10 cellular contexts compared by ENCODE assay signal in the genomic region with DNA sequence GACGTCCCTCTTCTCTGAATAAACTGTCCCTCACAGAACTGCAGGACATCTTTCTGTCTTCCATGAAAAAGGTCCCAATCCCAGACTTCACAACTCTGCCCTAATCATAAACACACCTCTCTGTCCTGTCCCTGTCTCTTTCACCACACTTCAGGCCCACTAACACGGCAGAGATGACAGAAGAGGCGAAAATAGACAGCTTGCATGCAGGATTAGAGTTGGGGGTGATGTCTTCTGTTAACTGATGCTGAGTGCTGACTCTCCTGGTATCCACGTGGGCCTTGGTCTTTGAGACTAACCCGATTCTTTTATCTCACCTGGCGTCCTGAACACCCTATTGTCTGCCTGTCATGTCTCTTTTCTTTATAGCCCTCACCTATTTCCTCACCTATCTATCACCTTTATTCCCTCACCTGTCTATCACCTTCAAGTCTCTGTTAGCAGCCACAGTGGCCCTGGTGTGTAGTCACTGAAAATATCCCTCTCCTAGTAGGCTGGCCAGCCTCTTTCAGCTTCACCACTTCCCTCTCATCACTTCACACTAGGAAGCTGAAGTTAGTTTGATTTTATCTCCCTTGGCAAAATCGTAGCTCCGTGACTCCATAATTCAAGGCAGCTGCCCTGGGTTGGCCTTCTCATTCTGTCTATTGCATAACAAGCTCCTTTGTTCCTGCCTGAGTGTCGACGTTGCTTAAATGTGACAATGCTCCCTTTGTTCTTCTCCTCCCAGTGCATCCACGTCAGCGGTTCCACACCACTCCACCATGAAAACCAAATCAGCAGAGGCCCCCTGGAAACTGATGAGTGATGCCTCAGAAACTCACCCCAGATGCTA. TPM values are rescaled to one million over a fixed set of nuclear protein-coding genes. Genes with fewer than 3 reads are reported as not detected.
DNase-seq lines count a peak whose midpoint lies in the region; ATAC-seq, FAIRE-seq and TF ChIP-seq lines count a peak whose summit lies in the region.
"Had no signal": no experiment of that assay in that cellular context is flagged by ENCODE, and none has a peak within 500 bp of the region (broad histone marks: within the 10 kb centered on the region; RNA-seq: fewer than 3 reads in every experiment).

No MANE protein-coding gene starts in this region.

- H3K4me1 ChIP-seq in Peyer's patch: no peaks in the 10 kb centered on the region

- 39 to 41% methylated on average over 12 of the region's 12 CpGs for WGBS in lower leg skin, 2 donors

- no peaks in the 10 kb centered on the region for H3K27me3 ChIP-seq in bronchial epithelial cell (ENCODE audit: control insufficient read depth, insufficient read depth, low read length)
- H3K27me3 ChIP-seq in Peyer's patch: no peaks in the 10 kb centered on the region

- no peak for TF ChIP-seq POLR2A in NB4 (IDR thresholded peaks at IDR 0.05; ENCODE audit: extremely low read depth, insufficient read length)
- no peak for TF ChIP-seq POLR2A in lower leg skin (IDR thresholded peaks at IDR 0.05)
- TF ChIP-seq POLR2A in Peyer's patch (IDR thresholded peaks at IDR 0.05): no peak

- ATAC-seq in HG03457 (IDR thresholded peaks at IDR 0.05; ENCODE audit: unreplicated experiment) (no peak), GM18873 (IDR thresholded peaks at IDR 0.05; ENCODE audit: low FRiP score, unreplicated experiment) (no peak)

- TF ChIP-seq CTCF in NB4 (IDR thresholded peaks at IDR 0.05; ENCODE audit: low read depth, low read length): no peak
- TF ChIP-seq CTCF in bronchial epithelial cell (IDR thresholded peaks at IDR 0.05; ENCODE audit: insufficient read depth, low read length, severe bottlenecking): no peak
- TF ChIP-seq CTCF in lower leg skin (IDR thresholded peaks at IDR 0.05): no peak
- TF ChIP-seq CTCF in Peyer's patch (IDR thresholded peaks at IDR 0.05): no peak

- no peak overlapping the region for H3K27ac ChIP-seq in Peyer's patch
- H3K27ac ChIP-seq: C4-2B, SK-N-MC had no signal

- DNase-seq in AG08395 (ENCODE audit: low spot score): peak; percentile 69
- peak; percentile 15 for DNase-seq in NB4 (ENCODE audit: low read depth)
- DNase-seq in bronchial epithelial cell (ENCODE audit: low read depth): peak; percentile 69
- DNase-seq in lower leg skin (ENCODE audit: low spot score in 2 of 2): peak; percentile 18 to 68
- no peak for DNase-seq in Peyer's patch
- no peak for DNase-seq in activated CD8-positive, alpha-beta memory T cell treated with anti-CD3 and anti-CD28 coated beads, Interleukin-2, amount 50 U/mL, for 48 hours

- no peak for FAIRE-seq in bronchial epithelial cell (lab: Jason Lieb, UNC)

- intact Hi-C loops in lower leg skin (cut with DNase I; ENCODE audit: low total_unique reads): no loop called here

- H3K36me3 ChIP-seq in bronchial epithelial cell (ENCODE audit: control insufficient read depth, insufficient read depth, low read length): no peaks in the 10 kb centered on the region
- no peaks in the 10 kb centered on the region for H3K36me3 ChIP-seq in Peyer's patch

- no peaks in the 10 kb centered on the region for H3K9me3 ChIP-seq in Peyer's patch

- H3K4me3 ChIP-seq in NB4 (ENCODE audit: low read depth, low read length) (no peak overlapping the region), bronchial epithelial cell (ENCODE audit: low read depth, low read length) (no peak overlapping the region), lower leg skin (ENCODE audit: low read depth, poor library complexity, severe bottlenecking) (no peak overlapping the region), Peyer's patch (no peak overlapping the region)
- H3K4me3 ChIP-seq: SK-N-MC had no signal

RNA-seq across cellular contexts. Expression of a gene that starts 30.6 kb away (rescaled TPM):
- not detected in 2 replicates for total RNA-seq in bronchial epithelial cell
- under 1 TPM in 3 of 4 donors, not detected in 1; 0.11 to 0.81 (median 0.22) TPM for total RNA-seq in lower leg skin
- total RNA-seq in Peyer's patch: not detected

Comparison
In these comparisons a context has a peak if more than half of its experiments do, and no peak if none do; other contexts are left out.
1. DNase-seq: peak in AG08395 (single experiment), NB4 (single experiment), bronchial epithelial cell (single experiment) and lower leg skin (2 of 2); none in Peyer's patch (0 of 3) and activated CD8-positive, alpha-beta memory T cell treated with anti-CD3 and anti-CD28 coated beads, Interleukin-2, amount 50 U/mL, for 48 hours (single experiment).